ENCODE assay signal across 19 cellular contexts in genomic region chr18:48100712-48101165, GRCh38.
DNase-seq lines count a peak whose midpoint lies in the region; ATAC-seq and TF ChIP-seq lines count a peak whose summit lies in the region.
"Had no signal": no experiment of that assay in that cellular context is flagged by ENCODE, and none has a peak within 500 bp of the region (broad histone marks: within the 10 kb centered on the region; RNA-seq: fewer than 3 reads in every experiment).

No MANE protein-coding gene starts in this region.

- H3K9ac ChIP-seq in HUES64 (ENCODE audit: low read depth, low read length) = peak overlapping the region; percentile 18; the same call in 1 of the 2 replicates

- intact Hi-C loops in left lung (cut with DNase I) = no loop called here

- no peaks in the 10 kb centered on the region for H3K9me3 ChIP-seq in HUES64 (ENCODE audit: insufficient read depth, low read depth, low read length)
- peaks cover 4% of the 10 kb centered on the region for H3K9me3 ChIP-seq in WERI-Rb-1 (ENCODE audit: severe bottlenecking)
- H3K9me3 ChIP-seq in left lung = no peaks in the 10 kb centered on the region
- H3K9me3 ChIP-seq: lower lobe of right lung, right lobe of liver had no signal

- H3K27me3 ChIP-seq in HUES64 (ENCODE audit: insufficient read depth, low read length) (no peaks in the 10 kb centered on the region), WERI-Rb-1 (ENCODE audit: insufficient read depth, low read depth, severe bottlenecking) (no peaks in the 10 kb centered on the region), left lung (peaks cover 0 to 4% of the 10 kb centered on the region in 2 donors)
- H3K27me3 ChIP-seq: cardiac muscle cell, hepatocyte, right lobe of liver had no signal

- peak; percentile 24 for ATAC-seq in left lung
- ATAC-seq: activated T-cell treated with anti-CD3 and anti-CD28 coated beads, Interleukin-2, amount 50 U/mL, for 4 hours; lower lobe of right lung had no signal

- DNase-seq in DMS79 treated with DMSO at 0.1 percent for 48 hours (lab: John Stamatoyannopoulos, UW) (peak; percentile 84), WERI-Rb-1 (peak; percentile 69), left lung (no peak), GM10266 (ENCODE audit: extremely low spot score) (no peak), EL (no peak), foreskin melanocyte (no peak)
- DNase-seq in stimulated activated CD4-positive, alpha-beta T cell treated with anti-CD3 and anti-CD28 coated beads, Interleukin-1b, Interleukin-23, amount 100 ng/mL, for 48 hours = no peak
- DNase-seq: activated CD4-positive, alpha-beta T cell treated with anti-CD3 and anti-CD28 coated beads, Interleukin-2, amount 50 U/mL, for 4 hours; activated T-cell treated with anti-CD3 and anti-CD28 coated beads, Interleukin-2, amount 50 U/mL, for 4 hours; AML-193; Karpas-422; lower lobe of right lung; NCI-H1694 treated with DMSO at 0.1 percent for 48 hours; right lobe of liver; SHP77 treated with DMSO at 0.1 percent for 48 hours; stimulated activated CD4-positive, alpha-beta T cell treated with anti-CD3 and anti-CD28 coated beads, Interleukin-2, amount 100 ng/mL, for 24 hours had no signal

- peak; percentile 31; the same call in 1 of the 2 replicates for TF ChIP-seq CTCF in WERI-Rb-1 (IDR thresholded peaks at IDR 0.05; ENCODE audit: low read depth, low read length)
- no peak for TF ChIP-seq CTCF in left lung (IDR thresholded peaks at IDR 0.05)
- TF ChIP-seq CTCF in GM10266 (IDR thresholded peaks at IDR 0.05; ENCODE audit: control insufficient read depth, insufficient read depth, low read depth, missing control alignments) = no peak

- H3K36me3 ChIP-seq in HUES64 (ENCODE audit: insufficient read depth, low read length) = no peaks in the 10 kb centered on the region
- no peaks in the 10 kb centered on the region for H3K36me3 ChIP-seq in WERI-Rb-1
- H3K36me3 ChIP-seq in left lung = no peaks in the 10 kb centered on the region
- H3K36me3 ChIP-seq: cardiac muscle cell, lower lobe of right lung, right lobe of liver had no signal

- 15% methylated on average over 8 of the region's 8 CpGs for WGBS in HUES64

- H3K4me3 ChIP-seq in HUES64 (ENCODE audit: low read length) (peak overlapping the region; percentile 7; the same call in 1 of the 2 replicates), WERI-Rb-1 (ENCODE audit: low read depth, low read length) (no peak overlapping the region), left lung (no peak overlapping the region)
- H3K4me3 ChIP-seq: cardiac muscle cell, hepatocyte, lower lobe of right lung, right lobe of liver had no signal

- no peak overlapping the region for H3K27ac ChIP-seq in HUES64 (ENCODE audit: low read depth, low read length)
- peak overlapping the region; percentile 46 for H3K27ac ChIP-seq in WERI-Rb-1
- H3K27ac ChIP-seq in left lung = no peak overlapping the region
- H3K27ac ChIP-seq: cardiac muscle cell, hepatocyte, lower lobe of right lung, right lobe of liver had no signal

- H3K4me1 ChIP-seq in HUES64 (ENCODE audit: insufficient read depth, low read length) = peaks cover 11% of the 10 kb centered on the region
- H3K4me1 ChIP-seq in left lung = no peaks in the 10 kb centered on the region
- H3K4me1 ChIP-seq: lower lobe of right lung, right lobe of liver had no signal

Comparison
In these comparisons a context has a peak if more than half of its experiments do, and no peak if none do; other contexts are left out.
1. DNase-seq: peak in DMS79 treated with DMSO at 0.1 percent for 48 hours (single experiment) and WERI-Rb-1 (single experiment); none in left lung (0 of 2), GM10266 (single experiment), stimulated activated CD4-positive, alpha-beta T cell treated with anti-CD3 and anti-CD28 coated beads, Interleukin-1b, Interleukin-23, amount 100 ng/mL, for 48 hours (single experiment), EL (single experiment) and foreskin melanocyte (single experiment).